Comparison of ENCODE assay signal across 9 cellular contexts in genomic region chr6:124870611-124871201, GRCh38.
DNase-seq lines count a peak whose midpoint lies in the region; ATAC-seq, FAIRE-seq and TF ChIP-seq lines count a peak whose summit lies in the region.
"Had no signal": no experiment of that assay in that cellular context is flagged by ENCODE, and none has a peak within 500 bp of the region (broad histone marks: within the 10 kb centered on the region; RNA-seq: fewer than 3 reads in every experiment).

No MANE protein-coding gene starts in this region.

- DNase-seq in NCI-H2107 treated with DMSO at 0.1 percent for 48 hours (lab: John Stamatoyannopoulos, UW; ENCODE audit: unreplicated experiment) (peak; percentile 40), NCI-H2107 (lab: John Stamatoyannopoulos, UW) (no peak), PC-3 (peak; percentile 48), fibroblast of peridontal ligament (ENCODE audit: extremely low read depth) (peak; percentile 80), superior temporal gyrus (ENCODE audit: extremely low spot score) (peak; percentile 63), anterior cingulate cortex (lab: John Stamatoyannopoulos, UW) (no peak), GM12891 (ENCODE audit: insufficient read length, low spot score) (no peak)

- H3K9ac ChIP-seq in PC-3 (ENCODE audit: low read length): no peak overlapping the region

- no peak for FAIRE-seq in GM12891 (lab: Jason Lieb, UNC)

- H3K4me1 ChIP-seq in PC-3 (ENCODE audit: insufficient read depth, low read length): no peaks in the 10 kb centered on the region

- no peaks in the 10 kb centered on the region for H3F3A ChIP-seq in PC-3 (ENCODE audit: low read length, unreplicated experiment)

- no peaks in the 10 kb centered on the region for H3K9me2 ChIP-seq in PC-3 (replicated peaks; ENCODE audit: low read length)

- H3K4me3 ChIP-seq in PC-3 (ENCODE audit: low read length): no peak overlapping the region

- no peak for TF ChIP-seq POLR2A in GM12891 (IDR thresholded peaks at IDR 0.05; ENCODE audit: low read depth, low read length)

- H3K79me2 ChIP-seq in PC-3 (ENCODE audit: low read length): no peaks in the 10 kb centered on the region

- ATAC-seq in PC-3 (no peak), HG03460 (IDR thresholded peaks at IDR 0.05; ENCODE audit: unreplicated experiment) (no peak)

- intact Hi-C loops in PC-3 (cut with micrococcal nuclease): loop anchor here (1.0 to 5.0 kb wide), 4 partner anchors 92 to 440 kb away; partner anchors contain the start of gene RNF217

- BruUV-seq in PC-3 (replicated peaks; lab: Mats Ljungman, UMichigan): no TSS peak

- no peak overlapping the region for H3K27ac ChIP-seq in PC-3 (ENCODE audit: low read length)
- H3K27ac ChIP-seq: neutrophil had no signal

- H4K20me1 ChIP-seq in PC-3 (ENCODE audit: low read length): no peaks in the 10 kb centered on the region

- CTCF ChIA-PET in PC-3 (lab: Charles Lee): interaction anchor here (0.7 to 1.1 kb wide), 5 partner anchors 53 to 243 kb away, joined by 3 to 7 read pairs (median 4); partner anchors contain the start of gene RNF217

- peak; percentile 73 for TF ChIP-seq CTCF in PC-3 (conservative IDR thresholded peaks at IDR 0.05; ENCODE audit: low read depth, low read length)

- H3K9me3 ChIP-seq in PC-3 (ENCODE audit: low read length): no peaks in the 10 kb centered on the region
- H3K9me3 ChIP-seq: neutrophil had no signal

- H3K27me3 ChIP-seq in PC-3 (ENCODE audit: low read length): no peaks in the 10 kb centered on the region
- H3K27me3 ChIP-seq: neutrophil had no signal

- no peak overlapping the region for H3K4me2 ChIP-seq in PC-3 (ENCODE audit: low read length)

- no peaks in the 10 kb centered on the region for H3K36me3 ChIP-seq in PC-3 (ENCODE audit: low read depth, low read length)
- H3K36me3 ChIP-seq: neutrophil had no signal

- no peak overlapping the region for H2AFZ ChIP-seq in PC-3 (ENCODE audit: low read length)

- POLR2A ChIA-PET in PC-3 (lab: Charles Lee; ENCODE audit: unreplicated experiment): no interaction called here

TF ChIP-seq in GM12891, 5 proteins besides CTCF, POLR2A, EP300 and RAD21:
- TF ChIP-seq SPI1 (IDR thresholded peaks at IDR 0.05; ENCODE audit: low read depth, low read length) (no peak), POU2F2 (IDR thresholded peaks at IDR 0.05; ENCODE audit: low read depth, low read length) (no peak), TAF1 (IDR thresholded peaks at IDR 0.05; ENCODE audit: low read depth, low read length) (no peak), POLR2AphosphoS5 (IDR thresholded peaks at IDR 0.05; ENCODE audit: low read depth, low read length) (no peak), PAX5 (IDR thresholded peaks at IDR 0.05; ENCODE audit: insufficient read depth, low read length, severe bottlenecking) (no peak)

Comparison
In these comparisons a context has a peak if more than half of its experiments do, and no peak if none do; other contexts are left out.
1. DNase-seq: peak in NCI-H2107 treated with DMSO at 0.1 percent for 48 hours (single experiment), PC-3 (single experiment), fibroblast of peridontal ligament (single experiment) and superior temporal gyrus (single experiment); none in NCI-H2107 (single experiment), anterior cingulate cortex (0 of 58) and GM12891 (single experiment).